ENCODE assay signal across 9 cellular contexts in genomic region chr1:13279644-13280043, GRCh38. TPM values are rescaled to one million over a fixed set of nuclear protein-coding genes. Genes with fewer than 3 reads are reported as not detected.
"Had no signal": no experiment of that assay in that cellular context is flagged by ENCODE, and none has a peak within 500 bp of the region (broad histone marks: within the 10 kb centered on the region; RNA-seq: fewer than 3 reads in every experiment).

No MANE protein-coding gene starts in this region.

RNA-seq across cellular contexts. Expression of gene PRAMEF8, which starts 5.3 kb away (rescaled TPM):
- total RNA-seq: activated CD4-positive, alpha-beta memory T cell treated with anti-CD3 and anti-CD28 coated beads, Interleukin-2, amount 10 ng/mL, durations not matched to agents 7 days and 5 days; activated CD8-positive, alpha-beta memory T cell treated with anti-CD3 and anti-CD28 coated beads, Interleukin-2, amount 10 ng/mL, durations not matched to agents 7 days and 5 days; bronchial epithelial cell; NCI-H460; PC-9; RPMI7951; SJSA1; T-cell; T-helper 17 cell had no signal

RNA-seq across cellular contexts. Expression of gene PRAMEF33, which starts 23.7 kb away (rescaled TPM):
- total RNA-seq: activated CD4-positive, alpha-beta memory T cell treated with anti-CD3 and anti-CD28 coated beads, Interleukin-2, amount 10 ng/mL, durations not matched to agents 7 days and 5 days; activated CD8-positive, alpha-beta memory T cell treated with anti-CD3 and anti-CD28 coated beads, Interleukin-2, amount 10 ng/mL, durations not matched to agents 7 days and 5 days; bronchial epithelial cell; NCI-H460; PC-9; RPMI7951; SJSA1; T-cell; T-helper 17 cell had no signal

RNA-seq across cellular contexts. Expression of gene PRAMEF5, which starts 25.6 kb away (rescaled TPM):
- total RNA-seq: activated CD4-positive, alpha-beta memory T cell treated with anti-CD3 and anti-CD28 coated beads, Interleukin-2, amount 10 ng/mL, durations not matched to agents 7 days and 5 days; activated CD8-positive, alpha-beta memory T cell treated with anti-CD3 and anti-CD28 coated beads, Interleukin-2, amount 10 ng/mL, durations not matched to agents 7 days and 5 days; bronchial epithelial cell; NCI-H460; PC-9; RPMI7951; SJSA1; T-cell; T-helper 17 cell had no signal

RNA-seq across cellular contexts. Expression of gene PRAMEF15, which starts 35.7 kb away (rescaled TPM):
- total RNA-seq: activated CD4-positive, alpha-beta memory T cell treated with anti-CD3 and anti-CD28 coated beads, Interleukin-2, amount 10 ng/mL, durations not matched to agents 7 days and 5 days; activated CD8-positive, alpha-beta memory T cell treated with anti-CD3 and anti-CD28 coated beads, Interleukin-2, amount 10 ng/mL, durations not matched to agents 7 days and 5 days; bronchial epithelial cell; NCI-H460; PC-9; RPMI7951; SJSA1; T-cell; T-helper 17 cell had no signal

RNA-seq across cellular contexts. Expression of gene PRAMEF18, which starts 53.7 kb away (rescaled TPM):
- total RNA-seq: activated CD4-positive, alpha-beta memory T cell treated with anti-CD3 and anti-CD28 coated beads, Interleukin-2, amount 10 ng/mL, durations not matched to agents 7 days and 5 days; activated CD8-positive, alpha-beta memory T cell treated with anti-CD3 and anti-CD28 coated beads, Interleukin-2, amount 10 ng/mL, durations not matched to agents 7 days and 5 days; bronchial epithelial cell; NCI-H460; PC-9; RPMI7951; SJSA1; T-cell; T-helper 17 cell had no signal
